8 cellular contexts compared by ENCODE assay signal in the genomic region with DNA sequence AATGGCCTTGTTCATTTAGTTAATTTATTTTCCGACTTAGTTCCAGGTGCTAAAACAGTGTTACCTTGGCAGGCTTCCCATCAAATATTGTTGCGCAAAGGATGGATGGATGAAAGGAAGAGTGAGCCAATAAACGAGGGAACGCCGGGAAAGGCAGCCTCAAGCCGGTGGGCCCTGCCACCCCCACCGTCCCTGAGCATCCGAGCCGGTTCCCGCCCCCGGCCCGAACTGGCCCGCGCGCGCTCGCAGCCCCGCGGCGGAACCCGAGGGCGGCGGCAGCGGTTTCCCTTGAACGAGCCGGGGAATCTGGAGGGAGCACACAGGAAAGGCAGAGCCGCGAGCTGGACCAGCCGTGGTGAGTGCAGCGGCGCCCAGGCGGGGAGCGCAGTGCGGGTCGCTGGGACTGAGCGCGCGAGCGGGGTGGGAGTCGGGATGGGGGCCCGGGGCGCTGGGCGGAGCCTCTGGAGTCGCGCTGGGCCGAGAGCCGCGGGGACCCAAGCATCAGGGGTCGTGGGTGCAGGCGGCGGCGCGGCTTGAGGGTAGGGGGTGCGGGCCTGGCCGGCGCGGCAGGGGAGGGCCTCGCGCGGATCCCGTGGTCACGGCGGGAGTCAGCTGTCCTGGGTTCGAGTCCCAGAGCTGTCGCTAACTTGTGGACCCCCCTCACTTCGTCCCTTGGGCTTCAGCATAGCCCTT. TPM values are rescaled to one million over a fixed set of nuclear protein-coding genes. Genes with fewer than 3 reads are reported as not detected.
A peak's percentile ranks its signal among the peaks of the same experiment; 100 is the strongest.
DNase-seq lines count a peak whose midpoint lies in the region; ATAC-seq and TF ChIP-seq lines count a peak whose summit lies in the region.

A gene with protein sequence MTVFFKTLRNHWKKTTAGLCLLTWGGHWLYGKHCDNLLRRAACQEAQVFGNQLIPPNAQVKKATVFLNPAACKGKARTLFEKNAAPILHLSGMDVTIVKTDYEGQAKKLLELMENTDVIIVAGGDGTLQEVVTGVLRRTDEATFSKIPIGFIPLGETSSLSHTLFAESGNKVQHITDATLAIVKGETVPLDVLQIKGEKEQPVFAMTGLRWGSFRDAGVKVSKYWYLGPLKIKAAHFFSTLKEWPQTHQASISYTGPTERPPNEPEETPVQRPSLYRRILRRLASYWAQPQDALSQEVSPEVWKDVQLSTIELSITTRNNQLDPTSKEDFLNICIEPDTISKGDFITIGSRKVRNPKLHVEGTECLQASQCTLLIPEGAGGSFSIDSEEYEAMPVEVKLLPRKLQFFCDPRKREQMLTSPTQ (plus strand): TSS at position 331 of the 693 bp plus-strand sequence. CDS start 4,057 bp downstream, outside the sequence.

- no peak for TF ChIP-seq POLR2A in vagina (IDR thresholded peaks at IDR 0.05)

- WGBS in right cardiac atrium: under 1% methylated on average over 66 of the region's 66 CpGs

- peak; percentile 97 for ATAC-seq in GM18498 (IDR thresholded peaks at IDR 0.05; ENCODE audit: unreplicated experiment)
- ATAC-seq in HG02798 (IDR thresholded peaks at IDR 0.05; ENCODE audit: poor library complexity, unreplicated experiment): peak; percentile 95
- peak; percentile 94 to 97 for ATAC-seq in right cardiac atrium

- TF ChIP-seq CTCF in vagina (IDR thresholded peaks at IDR 0.05): no peak

- intact Hi-C loops in T-helper 2 cell treated with Interferon-gamma antibody and Interleukin-4, amounts not matched to agents 100 ng/mL and 5 ng/mL, for 36 hours (cut with micrococcal nuclease): loop anchor here (1.0 to 10.0 kb wide), 6 partner anchors 8 to 1156 kb away; partner anchors contain the start of genes ADCK2, MRPS33, SLC37A3 and SSBP1
- intact Hi-C loops in right cardiac atrium (cut with DNase I): no loop called here
- intact Hi-C loops in vagina (cut with DNase I): no loop called here

- peaks cover 2% of the 10 kb centered on the region for H3K36me3 ChIP-seq in rectal smooth muscle tissue (ENCODE audit: control insufficient read depth, insufficient read depth, low read length)
- H3K36me3 ChIP-seq in vagina: peaks cover 0 to 7% of the 10 kb centered on the region in 2 donors

- H3K4me3 ChIP-seq in right cardiac atrium (ENCODE audit: low read length): peak within 1 kb of the TSS; percentile 93
- peak within 1 kb of the TSS; percentile 89 for H3K4me3 ChIP-seq in rectal smooth muscle tissue (ENCODE audit: low read length)
- H3K4me3 ChIP-seq in vagina: peak within 1 kb of the TSS; percentile 74 to 80

- H3K4me1 ChIP-seq in right cardiac atrium (ENCODE audit: control insufficient read depth, insufficient read depth, low read length) (no peaks in the 10 kb centered on the region), rectal smooth muscle tissue (ENCODE audit: control insufficient read depth, insufficient read depth, low read length) (peaks cover 7% of the 10 kb centered on the region), vagina (peaks cover 11% of the 10 kb centered on the region)

- H3K27me3 ChIP-seq in right cardiac atrium (ENCODE audit: control insufficient read depth, insufficient read depth): no peaks in the 10 kb centered on the region
- no peaks in the 10 kb centered on the region for H3K27me3 ChIP-seq in rectal smooth muscle tissue (ENCODE audit: control insufficient read depth, insufficient read depth, low read length)
- H3K27me3 ChIP-seq in vagina: no peaks in the 10 kb centered on the region

- DNase-seq in NCI-H146 (lab: John Stamatoyannopoulos, UW) (peak; percentile 85), right cardiac atrium (peak; percentile 72 to 90 (median 86)), vagina (ENCODE audit: extremely low spot score in 2 of 2) (no peak)

- peak within 1 kb of the TSS; percentile 65 for H3K9ac ChIP-seq in rectal smooth muscle tissue (ENCODE audit: low read length)

- H3K9me3 ChIP-seq in right cardiac atrium (ENCODE audit: control insufficient read depth, low read length) (no peaks in the 10 kb centered on the region), vagina (no peaks in the 10 kb centered on the region)

- H3K27ac ChIP-seq in angular gyrus (ENCODE audit: low read depth, low read length): peak within 1 kb of the TSS; percentile 5
- peak within 1 kb of the TSS; percentile 68 for H3K27ac ChIP-seq in right cardiac atrium (ENCODE audit: low read length)
- H3K27ac ChIP-seq in rectal smooth muscle tissue (ENCODE audit: low read depth, low read length): peak within 1 kb of the TSS; percentile 69
- H3K27ac ChIP-seq in vagina: peak within 1 kb of the TSS; percentile 59

RNA-seq across cellular contexts. Expression of the gene that starts here (rescaled TPM):
- total RNA-seq in T-helper 2 cell treated with Interferon-gamma antibody and Interleukin-4, amounts not matched to agents 100 ng/mL and 5 ng/mL, for 36 hours: 65.7 and 68.5 TPM in 2 replicates
- total RNA-seq in right cardiac atrium: 10 to 100 TPM; 31.1 to 43.6 (median 37.8) TPM
- polyA plus RNA-seq in right cardiac atrium: 29.2 TPM
- total RNA-seq in vagina: 21.1 TPM

Comparison
In these comparisons a context has a peak if more than half of its experiments do, and no peak if none do; other contexts are left out.
1. DNase-seq: peak in NCI-H146 (single experiment) and right cardiac atrium (3 of 3); none in vagina (0 of 2).
2. H3K27ac ChIP-seq: peak in every context shown above with its lines; median percentile 69 in rectal smooth muscle tissue; 68 in right cardiac atrium; 59 in vagina; 5 in angular gyrus.
3. Peak in every context shown above with its lines, with median percentiles within 50 percentile points of each other: ATAC-seq and H3K4me3 ChIP-seq.